1 cellular context compared by ENCODE assay signal in the genomic region with DNA sequence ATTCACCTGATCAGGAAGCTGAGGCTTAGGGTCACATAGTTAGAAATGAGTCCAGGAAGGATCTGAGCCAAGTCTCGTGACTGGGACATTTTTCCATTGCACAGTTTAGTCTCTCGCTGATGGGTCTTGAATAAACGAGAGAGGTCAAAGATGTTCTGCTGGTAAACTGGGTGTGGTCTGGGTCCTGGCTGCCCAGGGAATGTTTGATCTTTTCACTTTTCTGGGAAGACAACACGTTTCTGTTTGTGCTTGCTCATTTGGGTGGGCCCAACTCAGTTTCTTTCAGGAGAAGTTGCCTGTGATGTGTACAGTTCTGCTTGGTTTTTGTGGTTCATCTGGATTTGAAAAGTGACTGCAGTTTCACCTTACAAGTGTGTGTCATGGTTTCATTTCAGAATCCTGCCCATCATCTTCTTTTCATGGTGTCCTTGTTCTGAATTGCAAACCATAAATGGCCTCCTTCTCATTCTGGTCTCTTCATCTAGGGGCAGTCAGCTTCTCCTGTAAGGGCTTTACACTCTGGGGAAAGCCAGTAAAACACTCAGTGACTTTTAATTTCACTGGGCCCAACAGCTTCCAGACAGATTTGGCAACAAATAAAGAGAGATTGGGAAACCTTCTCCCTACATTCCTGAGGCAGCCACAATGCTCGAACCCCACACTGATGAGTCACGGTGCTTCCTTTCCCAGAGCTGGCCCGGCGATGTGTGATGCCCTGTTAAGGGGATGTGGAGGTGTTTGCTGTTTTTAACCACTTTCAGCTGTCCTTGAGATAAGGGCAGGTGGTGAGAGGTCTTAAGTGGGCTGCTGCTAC.
TF ChIP-seq lines count a peak whose summit lies in the region.

No MANE protein-coding gene starts in this region.

TF ChIP-seq in GM23338, 12 proteins besides CTCF, POLR2A, EP300 and RAD21 (continued from another document):
- TF ChIP-seq JUNB (IDR thresholded peaks at IDR 0.05; ENCODE audit: unreplicated experiment): no peak
